ENCODE assay signal across 14 cellular contexts in genomic region chr2:71800106-71800809, GRCh38.
A peak's percentile ranks its signal among the peaks of the same experiment; 100 is the strongest.
DNase-seq lines count a peak whose midpoint lies in the region; ATAC-seq, FAIRE-seq and TF ChIP-seq lines count a peak whose summit lies in the region.
"Had no signal": no experiment of that assay in that cellular context is flagged by ENCODE, and none has a peak within 500 bp of the region (broad histone marks: within the 10 kb centered on the region; RNA-seq: fewer than 3 reads in every experiment).

No MANE protein-coding gene starts in this region.

- intact Hi-C loops in left lung (cut with DNase I), result loop anchor here in 1 of 2 donors (5.0 kb wide), 1 partner anchor 342 kb away; no protein-coding TSS in a partner anchor

- TF ChIP-seq CTCF in bronchial epithelial cell (IDR thresholded peaks at IDR 0.05; ENCODE audit: insufficient read depth, low read length, severe bottlenecking), result no peak
- TF ChIP-seq CTCF in mesothelial cell of epicardium (IDR thresholded peaks at IDR 0.05; ENCODE audit: unreplicated experiment), result no peak
- TF ChIP-seq CTCF in left lung (IDR thresholded peaks at IDR 0.05), result no peak

- no peaks in the 10 kb centered on the region for H3K27me3 ChIP-seq in bronchial epithelial cell (ENCODE audit: control insufficient read depth, insufficient read depth, low read length)
- no peaks in the 10 kb centered on the region for H3K27me3 ChIP-seq in left lung
- H3K27me3 ChIP-seq: BLaER1 treated with 17β-estradiol and CSF1 and Interleukin-3, amounts not matched to agents 10 nM and 100 nM had no signal

- H3K4me3 ChIP-seq in bronchial epithelial cell (ENCODE audit: low read depth, low read length) (no peak overlapping the region), left lung (no peak overlapping the region)
- H3K4me3 ChIP-seq: BLaER1 treated with 17β-estradiol and CSF1 and Interleukin-3, amounts not matched to agents 10 nM and 100 nM; HAP-1 had no signal

- no peak overlapping the region for H3K27ac ChIP-seq in left lung
- H3K27ac ChIP-seq: BLaER1 treated with 17β-estradiol and CSF1 and Interleukin-3, amounts not matched to agents 10 nM and 100 nM had no signal

- no peaks in the 10 kb centered on the region for H3K9me3 Mint-ChIP-seq in mesothelial cell of epicardium

- H3K27ac Mint-ChIP-seq in mesothelial cell of epicardium, result peak overlapping the region; percentile 23

- FAIRE-seq in bronchial epithelial cell (lab: Jason Lieb, UNC), result peak; percentile 89

- no peaks in the 10 kb centered on the region for H3K9me3 ChIP-seq in left lung
- H3K9me3 ChIP-seq: BLaER1 treated with 17β-estradiol and CSF1 and Interleukin-3, amounts not matched to agents 10 nM and 100 nM; HAP-1 had no signal

- H3K4me1 Mint-ChIP-seq in mesothelial cell of epicardium, result peaks cover 38% of the 10 kb centered on the region

- H3K36me3 ChIP-seq in bronchial epithelial cell (ENCODE audit: control insufficient read depth, insufficient read depth, low read length) (no peaks in the 10 kb centered on the region), left lung (no peaks in the 10 kb centered on the region)
- H3K36me3 ChIP-seq: BLaER1 treated with 17β-estradiol and CSF1 and Interleukin-3, amounts not matched to agents 10 nM and 100 nM; HAP-1 had no signal

- no peaks in the 10 kb centered on the region for H3K27me3 Mint-ChIP-seq in mesothelial cell of epicardium (ENCODE audit: low read depth)

- no peaks in the 10 kb centered on the region for H3K36me3 Mint-ChIP-seq in mesothelial cell of epicardium

- no peaks in the 10 kb centered on the region for H3K4me1 ChIP-seq in left lung
- H3K4me1 ChIP-seq: HAP-1 had no signal

- DNase-seq in activated effector memory CD4-positive, alpha-beta T cell treated with anti-CD3 and anti-CD28 coated beads, Interleukin-2, amount 50 U/mL, for 16 hours, result peak; percentile 39
- DNase-seq in activated effector memory CD4-positive, alpha-beta T cell treated with Interleukin-2 at 50 U/mL for 16 hours, result no peak
- DNase-seq in bronchial epithelial cell (ENCODE audit: low read depth), result no peak
- DNase-seq in mesothelial cell of epicardium (ENCODE audit: low spot score in 2 of 2, unreplicated experiment in 2 of 2), result peak in 1 of 2 experiments; percentile 39
- DNase-seq in NK-92 treated with Interleukin-12 subunit alpha and Interleukin-12 subunit beta, amount 100 ng/mL, for 24 hours (lab: John Stamatoyannopoulos, UW), result no peak
- DNase-seq in left lung, result no peak
- DNase-seq in activated naive CD4-positive, alpha-beta T cell (lab: John Stamatoyannopoulos, UW), result no peak
- DNase-seq: Kasumi-1, NCI-H1436, NCI-H2081 treated with DMSO at 0.1 percent for 48 hours, NCI-H748 treated with DMSO at 0.1 percent for 48 hours had no signal

- no peak overlapping the region for H3K4me3 Mint-ChIP-seq in mesothelial cell of epicardium

- ATAC-seq in left lung, result no peak
- no peak for ATAC-seq in HG03520 (IDR thresholded peaks at IDR 0.05; ENCODE audit: unreplicated experiment)
